Comparison of ENCODE assay signal across 1 cellular context in genomic region chr14:68739701-68740100, GRCh38.
TF ChIP-seq lines count a peak whose summit lies in the region.

No MANE protein-coding gene starts in this region.

TF ChIP-seq in K562, 482 proteins besides CTCF, POLR2A, EP300 and RAD21:
- TF ChIP-seq RBM22 (IDR thresholded peaks at IDR 0.05; ENCODE audit: low read depth, low read length, poor library complexity, severe bottlenecking) (no peak), CBFA2T3 (IDR thresholded peaks at IDR 0.05) (peak; percentile 48; the same call in 1 of the 2 replicates), TCF3 (CRISPR knock-in tag; IDR thresholded peaks at IDR 0.05) (peak; percentile 13; the same call in 1 of the 2 replicates), CBFA2T2 (conservative IDR thresholded peaks at IDR 0.05) (0 out of 2 replicates have a peak, but pooled peaks have one; percentile 9), ZSCAN32 (CRISPR knock-in tag; IDR thresholded peaks at IDR 0.05) (no peak), DNMT1 (IDR thresholded peaks at IDR 0.05) (no peak), MEIS2 (IDR thresholded peaks at IDR 0.05; ENCODE audit: partially characterized antibody) (peak; percentile 3), TCF7 (IDR thresholded peaks at IDR 0.05; ENCODE audit: borderline replicate concordance) (no peak), POLR2AphosphoS5 (IDR thresholded peaks at IDR 0.05; ENCODE audit: control insufficient read depth, insufficient read depth, low read depth, low read length) (no peak)
